ENCODE assay signal across 9 cellular contexts in genomic region chr10:16799621-16800020, GRCh38. TPM values are rescaled to one million over a fixed set of nuclear protein-coding genes. Genes with fewer than 3 reads are reported as not detected.
A peak's percentile ranks its signal among the peaks of the same experiment; 100 is the strongest.
DNase-seq lines count a peak whose midpoint lies in the region; ATAC-seq and TF ChIP-seq lines count a peak whose summit lies in the region.
"Had no signal": no experiment of that assay in that cellular context is flagged by ENCODE, and none has a peak within 500 bp of the region (broad histone marks: within the 10 kb centered on the region; RNA-seq: fewer than 3 reads in every experiment).

No MANE protein-coding gene starts in this region.

- H3K9me3 Mint-ChIP-seq in activated CD4-positive, alpha-beta memory T cell treated with anti-CD3 and anti-CD28 coated beads for 36 hours: no peaks in the 10 kb centered on the region
- no peaks in the 10 kb centered on the region for H3K9me3 Mint-ChIP-seq in activated CD4-positive, alpha-beta memory T cell treated with anti-CD3 and anti-CD28 coated beads, Interleukin-2, amount 10 ng/mL, durations not matched to agents 7 days and 5 days
- H3K9me3 Mint-ChIP-seq in naive thymus-derived CD8-positive, alpha-beta T cell: peaks cover 0 to 3% (median 0%) of the 10 kb centered on the region in 9 donors

- no peaks in the 10 kb centered on the region for H3K36me3 ChIP-seq in gastrocnemius medialis

- in situ Hi-C loops in gastrocnemius medialis (cut with MboI; ENCODE audit: low sequenced_read_pairs in 4 of 4): loop anchor here (25.0 kb wide), 5 partner anchors 362 to 1863 kb away; partner anchors contain the start of genes ARL5B (in 1 of the 4), NMT2 (in 1 of the 4), NSUN6 (in 1 of the 4) and PTER (in 1 of the 4)

- POLR2A ChIA-PET in activated CD4-positive, alpha-beta memory T cell treated with anti-CD3 and anti-CD28 coated beads for 36 hours (lab: Charles Lee): no interaction called here
- POLR2A ChIA-PET in activated CD4-positive, alpha-beta memory T cell treated with anti-CD3 and anti-CD28 coated beads, Interleukin-2, amount 10 ng/mL, durations not matched to agents 7 days and 5 days (lab: Charles Lee): no interaction called here
- POLR2A ChIA-PET in naive thymus-derived CD8-positive, alpha-beta T cell (lab: Charles Lee): interaction anchor here (0.6 kb wide), 1 partner anchor 14 kb away, joined by 5 read pairs; no protein-coding TSS in a partner anchor

- H3K4me3 ChIP-seq in gastrocnemius medialis (peak overlapping the region in 2 of 4 donors; percentile 8 to 17), dorsolateral prefrontal cortex (no peak overlapping the region)

- DNase-seq in activated CD4-positive, alpha-beta memory T cell treated with anti-CD3 and anti-CD28 coated beads for 36 hours: peak; percentile 60
- DNase-seq in activated CD4-positive, alpha-beta memory T cell treated with anti-CD3 and anti-CD28 coated beads, Interleukin-2, amount 10 ng/mL, durations not matched to agents 7 days and 5 days: no peak
- DNase-seq in gastrocnemius medialis (no peak), dorsolateral prefrontal cortex (no peak), middle frontal gyrus (ENCODE audit: extremely low spot score, low spot score) (no peak)
- no peak for DNase-seq in naive thymus-derived CD8-positive, alpha-beta T cell

- intact Hi-C loops in activated CD4-positive, alpha-beta memory T cell treated with anti-CD3 and anti-CD28 coated beads for 36 hours (cut with micrococcal nuclease): no loop called here
- intact Hi-C loops in gastrocnemius medialis (cut with DNase I; ENCODE audit: low total_unique reads): no loop called here
- intact Hi-C loops in dorsolateral prefrontal cortex (cut with DNase I): loop anchor here in 1 of 2 donors (10.0 kb wide), 1 partner anchor 895 kb away; no protein-coding TSS in a partner anchor

- no peaks in the 10 kb centered on the region for H3K27me3 Mint-ChIP-seq in activated CD4-positive, alpha-beta memory T cell treated with anti-CD3 and anti-CD28 coated beads for 36 hours
- no peaks in the 10 kb centered on the region for H3K27me3 Mint-ChIP-seq in activated CD4-positive, alpha-beta memory T cell treated with anti-CD3 and anti-CD28 coated beads, Interleukin-2, amount 10 ng/mL, durations not matched to agents 7 days and 5 days
- H3K27me3 Mint-ChIP-seq in naive thymus-derived CD8-positive, alpha-beta T cell: no peaks in the 10 kb centered on the region
- H3K27me3 Mint-ChIP-seq: naive thymus-derived CD4-positive, alpha-beta T cell had no signal

- ATAC-seq in GM21723 (IDR thresholded peaks at IDR 0.05; ENCODE audit: unreplicated experiment) (peak; percentile 79), HG03439 (IDR thresholded peaks at IDR 0.05; ENCODE audit: unreplicated experiment) (peak; percentile 60), gastrocnemius medialis (peak; percentile 26 to 39)
- no peak for ATAC-seq in naive thymus-derived CD8-positive, alpha-beta T cell
- ATAC-seq: naive thymus-derived CD4-positive, alpha-beta T cell had no signal

- H3K9me3 ChIP-seq in gastrocnemius medialis: no peaks in the 10 kb centered on the region

- H3K36me3 Mint-ChIP-seq in activated CD4-positive, alpha-beta memory T cell treated with anti-CD3 and anti-CD28 coated beads for 36 hours: peaks cover 9% of the 10 kb centered on the region
- H3K36me3 Mint-ChIP-seq in activated CD4-positive, alpha-beta memory T cell treated with anti-CD3 and anti-CD28 coated beads, Interleukin-2, amount 10 ng/mL, durations not matched to agents 7 days and 5 days (ENCODE audit: low read depth): peaks cover 29% of the 10 kb centered on the region
- H3K36me3 Mint-ChIP-seq in naive thymus-derived CD8-positive, alpha-beta T cell: peaks cover 3 to 36% (median 30%) of the 10 kb centered on the region in 3 donors

- peaks cover 44% of the 10 kb centered on the region for H3K4me1 Mint-ChIP-seq in activated CD4-positive, alpha-beta memory T cell treated with anti-CD3 and anti-CD28 coated beads for 36 hours (ENCODE audit: low read depth)
- peaks cover 22% of the 10 kb centered on the region for H3K4me1 Mint-ChIP-seq in activated CD4-positive, alpha-beta memory T cell treated with anti-CD3 and anti-CD28 coated beads, Interleukin-2, amount 10 ng/mL, durations not matched to agents 7 days and 5 days
- peaks cover 31 to 59% (median 46%) of the 10 kb centered on the region in 4 donors for H3K4me1 Mint-ChIP-seq in naive thymus-derived CD8-positive, alpha-beta T cell

- H3K27ac ChIP-seq in gastrocnemius medialis: peak overlapping the region in 2 of 4 donors; percentile 17 to 53
- H3K27ac ChIP-seq in dorsolateral prefrontal cortex: no peak overlapping the region

- H3K27ac Mint-ChIP-seq in activated CD4-positive, alpha-beta memory T cell treated with anti-CD3 and anti-CD28 coated beads for 36 hours: peak overlapping the region; percentile 29
- H3K27ac Mint-ChIP-seq in activated CD4-positive, alpha-beta memory T cell treated with anti-CD3 and anti-CD28 coated beads, Interleukin-2, amount 10 ng/mL, durations not matched to agents 7 days and 5 days: no peak overlapping the region
- no peak overlapping the region for H3K27ac Mint-ChIP-seq in naive thymus-derived CD8-positive, alpha-beta T cell

- TF ChIP-seq CTCF in gastrocnemius medialis (IDR thresholded peaks at IDR 0.05 in 4 of 5, conservative IDR thresholded peaks at IDR 0.05 in 1 of 5) (no peak), dorsolateral prefrontal cortex (IDR thresholded peaks at IDR 0.05 in 54 of 56, conservative IDR thresholded peaks at IDR 0.05 in 2 of 56; ENCODE audit: low read depth in 1 of 56, partially characterized antibody in 56 of 56) (no peak)

- CTCF ChIA-PET in activated CD4-positive, alpha-beta memory T cell treated with anti-CD3 and anti-CD28 coated beads for 36 hours (lab: Charles Lee): interaction anchor here (1.1 kb wide), 1 partner anchor 9 kb away, joined by 7 read pairs; no protein-coding TSS in a partner anchor
- CTCF ChIA-PET in activated CD4-positive, alpha-beta memory T cell treated with anti-CD3 and anti-CD28 coated beads, Interleukin-2, amount 10 ng/mL, durations not matched to agents 7 days and 5 days (lab: Charles Lee): no interaction called here

- H3K4me1 ChIP-seq in gastrocnemius medialis: peaks cover 51 to 52% of the 10 kb centered on the region in 2 donors

- TF ChIP-seq POLR2A in gastrocnemius medialis (IDR thresholded peaks at IDR 0.05): no peak

- H3K4me3 Mint-ChIP-seq in activated CD4-positive, alpha-beta memory T cell treated with anti-CD3 and anti-CD28 coated beads for 36 hours: no peak overlapping the region
- no peak overlapping the region for H3K4me3 Mint-ChIP-seq in activated CD4-positive, alpha-beta memory T cell treated with anti-CD3 and anti-CD28 coated beads, Interleukin-2, amount 10 ng/mL, durations not matched to agents 7 days and 5 days
- no peak overlapping the region for H3K4me3 Mint-ChIP-seq in naive thymus-derived CD8-positive, alpha-beta T cell
- H3K4me3 Mint-ChIP-seq: naive thymus-derived CD4-positive, alpha-beta T cell had no signal

- no peaks in the 10 kb centered on the region for H3K27me3 ChIP-seq in gastrocnemius medialis
- H3K27me3 ChIP-seq in dorsolateral prefrontal cortex: no peaks in the 10 kb centered on the region

RNA-seq across cellular contexts. Expression of gene RSU1, which starts 17.6 kb away (rescaled TPM):
- total RNA-seq in activated CD4-positive, alpha-beta memory T cell treated with anti-CD3 and anti-CD28 coated beads for 36 hours: 10 to 100 TPM; 60.6 to 61.9 TPM
- total RNA-seq in activated CD4-positive, alpha-beta memory T cell treated with anti-CD3 and anti-CD28 coated beads, Interleukin-2, amount 10 ng/mL, durations not matched to agents 7 days and 5 days: 10 to 100 TPM; 74.3 to 74.9 TPM
- total RNA-seq in gastrocnemius medialis: 10 to 100 TPM; 24.2 to 32.8 (median 26.1) TPM
- 10 to 100 TPM; 23.6 to 48.0 (median 32.1) TPM for total RNA-seq in dorsolateral prefrontal cortex
- 10 to 100 TPM; 57.8 to 64.6 TPM for total RNA-seq in naive thymus-derived CD8-positive, alpha-beta T cell
- 100 to 1,000 TPM; 127 to 149 (median 138) TPM for polyA plus RNA-seq in naive thymus-derived CD8-positive, alpha-beta T cell

Comparison
In these comparisons a context has a peak if more than half of its experiments do, and no peak if none do; other contexts are left out.
1. ATAC-seq: peak in GM21723 (single experiment), HG03439 (single experiment) and gastrocnemius medialis (2 of 2); none in naive thymus-derived CD8-positive, alpha-beta T cell (0 of 2).